Comparison of ENCODE assay signal across 11 cellular contexts in genomic region chr6:162621246-162621645, GRCh38.
DNase-seq lines count a peak whose midpoint lies in the region; ATAC-seq and TF ChIP-seq lines count a peak whose summit lies in the region.
"Had no signal": no experiment of that assay in that cellular context is flagged by ENCODE, and none has a peak within 500 bp of the region (broad histone marks: within the 10 kb centered on the region; RNA-seq: fewer than 3 reads in every experiment).

No MANE protein-coding gene starts in this region.

- no peaks in the 10 kb centered on the region for H3K4me1 ChIP-seq in foreskin keratinocyte

- ATAC-seq in left cardiac atrium (peak; percentile 70 to 99), Right ventricle myocardium inferior (no peak), foreskin keratinocyte (peak; percentile 58)
- peak; percentile 85 for ATAC-seq in stimulated activated naive CD8-positive, alpha-beta T cell treated with anti-CD3 and anti-CD28 coated beads, Interleukin-15, amount 100 ng/mL, for 72 hours

- H3K4me3 Mint-ChIP-seq in stimulated activated naive CD8-positive, alpha-beta T cell treated with anti-CD3 and anti-CD28 coated beads, Interleukin-15, amount 100 ng/mL, for 72 hours = no peak overlapping the region
- H3K4me3 Mint-ChIP-seq: CD4-positive, CD25-positive, alpha-beta regulatory T cell; HFFc6 had no signal

- no peaks in the 10 kb centered on the region for H3K27me3 Mint-ChIP-seq in stimulated activated naive CD8-positive, alpha-beta T cell treated with anti-CD3 and anti-CD28 coated beads, Interleukin-15, amount 100 ng/mL, for 72 hours
- H3K27me3 Mint-ChIP-seq: CD4-positive, CD25-positive, alpha-beta regulatory T cell had no signal

- DNase-seq in left cardiac atrium (no peak), Right ventricle myocardium inferior (ENCODE audit: missing footprints) (no peak), RWPE1 (ENCODE audit: low spot score) (peak; percentile 16), foreskin keratinocyte (peak; percentile 6 to 51), cerebellar nuclear complex (lab: John Stamatoyannopoulos, UW) (no peak), NCI-H510A treated with DMSO at 0.1 percent for 48 hours (lab: John Stamatoyannopoulos, UW) (no peak)
- peak; percentile 18 to 43 for DNase-seq in stimulated activated naive CD8-positive, alpha-beta T cell treated with anti-CD3 and anti-CD28 coated beads, Interleukin-15, amount 100 ng/mL, for 72 hours
- no peak for DNase-seq in activated CD4-positive, alpha-beta T cell treated with anti-CD3 and anti-CD28 coated beads, Interleukin-2, amount 50 U/mL, for 1 hour
- DNase-seq: HFFc6, KBM-7 had no signal

- H3K27ac ChIP-seq in RWPE1 (no peak overlapping the region), foreskin keratinocyte (no peak overlapping the region)

- peaks cover 4% of the 10 kb centered on the region for H3K4me1 Mint-ChIP-seq in stimulated activated naive CD8-positive, alpha-beta T cell treated with anti-CD3 and anti-CD28 coated beads, Interleukin-15, amount 100 ng/mL, for 72 hours
- H3K4me1 Mint-ChIP-seq: CD4-positive, CD25-positive, alpha-beta regulatory T cell had no signal

- H3K27ac Mint-ChIP-seq in stimulated activated naive CD8-positive, alpha-beta T cell treated with anti-CD3 and anti-CD28 coated beads, Interleukin-15, amount 100 ng/mL, for 72 hours = peak overlapping the region; percentile 31 to 82
- H3K27ac Mint-ChIP-seq: CD4-positive, CD25-positive, alpha-beta regulatory T cell; HFFc6 had no signal

- CTCF ChIA-PET in RWPE1 (lab: Yijun Ruan, JAX) = no interaction called here

- no peaks in the 10 kb centered on the region for H3K27me3 ChIP-seq in foreskin keratinocyte

- intact Hi-C loops in left cardiac atrium (cut with DNase I) (no loop called here), Right ventricle myocardium inferior (cut with DNase I) (no loop called here)

- POLR2A ChIA-PET in RWPE1 (lab: Yijun Ruan, JAX; ENCODE audit: low non-redundant PET) = no interaction called here

- H3K9me3 Mint-ChIP-seq in stimulated activated naive CD8-positive, alpha-beta T cell treated with anti-CD3 and anti-CD28 coated beads, Interleukin-15, amount 100 ng/mL, for 72 hours = no peaks in the 10 kb centered on the region
- H3K9me3 Mint-ChIP-seq: CD4-positive, CD25-positive, alpha-beta regulatory T cell had no signal

- TF ChIP-seq CTCF in RWPE1 (conservative IDR thresholded peaks at IDR 0.05; ENCODE audit: low read depth) (no peak), foreskin keratinocyte (conservative IDR thresholded peaks at IDR 0.05) (no peak)

Comparison
In these comparisons a context has a peak if more than half of its experiments do, and no peak if none do; other contexts are left out.
1. DNase-seq: peak in RWPE1 (single experiment), foreskin keratinocyte (2 of 2) and stimulated activated naive CD8-positive, alpha-beta T cell treated with anti-CD3 and anti-CD28 coated beads, Interleukin-15, amount 100 ng/mL, for 72 hours (2 of 2); none in left cardiac atrium (single experiment), Right ventricle myocardium inferior (single experiment), cerebellar nuclear complex (0 of 2), NCI-H510A treated with DMSO at 0.1 percent for 48 hours (single experiment) and activated CD4-positive, alpha-beta T cell treated with anti-CD3 and anti-CD28 coated beads, Interleukin-2, amount 50 U/mL, for 1 hour (single experiment).